ENCODE assay signal across 32 cellular contexts in the genomic region with DNA sequence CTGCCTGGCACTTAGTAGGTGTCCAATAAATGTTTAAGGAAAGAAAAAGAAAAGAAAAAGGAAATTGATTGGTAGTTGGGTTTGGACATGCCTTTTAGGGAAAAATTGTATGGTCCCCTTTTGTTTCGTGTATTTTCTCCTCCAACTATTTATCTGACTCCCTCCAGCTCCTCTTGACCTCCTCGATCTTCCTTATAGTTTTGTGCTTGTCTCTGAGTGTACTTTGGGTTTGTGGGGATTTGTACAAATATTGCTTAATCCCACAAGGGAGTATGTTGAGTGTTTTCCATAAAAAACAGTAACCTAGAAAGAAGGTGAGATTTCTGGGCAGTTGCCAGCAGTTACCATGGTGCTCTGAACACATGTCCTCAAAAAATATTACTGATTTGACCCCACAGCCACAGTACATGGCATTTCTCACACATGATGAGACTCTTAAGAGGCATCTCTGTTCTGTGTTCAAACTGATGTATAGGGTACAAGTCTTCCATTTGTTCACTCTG. TPM values are rescaled to one million over a fixed set of nuclear protein-coding genes. Genes with fewer than 3 reads are reported as not detected.
"Had no signal": no experiment of that assay in that cellular context is flagged by ENCODE, and none has a peak within 500 bp of the region (broad histone marks: within the 10 kb centered on the region; RNA-seq: fewer than 3 reads in every experiment).

No MANE protein-coding gene starts in this region.

- H3K4me3 Mint-ChIP-seq: activated B cell treated with CpG ODN at 0.5 μM for 24 hours; activated CD4-positive, alpha-beta T cell treated with anti-CD3 and anti-CD28 coated beads, Interleukin-2, amount 10 ng/mL, durations not matched to agents 24 days and 14 days; activated CD8-positive, alpha-beta memory T cell treated with anti-CD3 and anti-CD28 coated beads, Interleukin-2, amount 10 ng/mL, durations not matched to agents 7 days and 5 days; activated naive CD8-positive, alpha-beta T cell treated with anti-CD3 and anti-CD28 coated beads, Interleukin-2, amount 50 U/mL, for 24 hours; activated T-cell treated with anti-CD3 and anti-CD28 coated beads, Interleukin-2, amount 50 U/mL, for 4 hours; IgD-negative memory B cell; T-cell had no signal

- H3K27ac ChIP-seq: brain microvascular endothelial cell, SK-N-MC had no signal

- H3K4me1 Mint-ChIP-seq: activated B cell treated with CpG ODN at 0.5 μM for 24 hours; activated CD4-positive, alpha-beta T cell treated with anti-CD3 and anti-CD28 coated beads, Interleukin-2, amount 10 ng/mL, durations not matched to agents 24 days and 14 days; activated CD8-positive, alpha-beta memory T cell treated with anti-CD3 and anti-CD28 coated beads, Interleukin-2, amount 10 ng/mL, durations not matched to agents 7 days and 5 days; activated naive CD8-positive, alpha-beta T cell treated with anti-CD3 and anti-CD28 coated beads, Interleukin-2, amount 50 U/mL, for 24 hours; T-cell had no signal

- H3K27me3 ChIP-seq: brain microvascular endothelial cell, MG63 had no signal

- H3K9me3 ChIP-seq: MG63 had no signal

- H3K9me3 Mint-ChIP-seq: activated B cell treated with CpG ODN at 0.5 μM for 24 hours; activated naive CD8-positive, alpha-beta T cell treated with anti-CD3 and anti-CD28 coated beads, Interleukin-2, amount 50 U/mL, for 24 hours had no signal

- H3K4me3 ChIP-seq: MG63, SK-N-MC had no signal

- DNase-seq: activated B cell treated with CpG ODN at 0.5 μM for 24 hours; activated CD4-positive, alpha-beta T cell treated with anti-CD3 and anti-CD28 coated beads for 1 hour; activated CD4-positive, alpha-beta T cell treated with anti-CD3 and anti-CD28 coated beads, Interleukin-2, amount 10 ng/mL, durations not matched to agents 24 days and 14 days; activated CD4-positive, alpha-beta T cell treated with anti-CD3 and anti-CD28 coated beads, Interleukin-2, amount 50 U/mL, for 48 hours; activated CD8-positive, alpha-beta memory T cell treated with anti-CD3 and anti-CD28 coated beads, Interleukin-2, amount 10 ng/mL, durations not matched to agents 7 days and 5 days; activated effector memory CD4-positive, alpha-beta T cell treated with anti-CD3 and anti-CD28 coated beads, Interleukin-2, amount 50 U/mL, for 16 hours; activated naive CD4-positive, alpha-beta T cell treated with Interleukin-2 at 50 U/mL for 16 hours; activated naive CD8-positive, alpha-beta T cell treated with anti-CD3 and anti-CD28 coated beads, Interleukin-2, amount 50 U/mL, for 24 hours; activated T-cell treated with anti-CD3 and anti-CD28 coated beads, Interleukin-2, amount 50 U/mL, for 4 hours; amygdala; brain microvascular endothelial cell; KG1; MG63; MV-4-11; NCI-H1092 treated with DMSO at 0.1 percent for 48 hours; NCI-H1417 treated with DMSO at 0.1 percent for 48 hours; NCI-H1694 treated with DMSO at 0.1 percent for 48 hours; NCI-H2081; NCI-H2171 treated with DMSO at 0.1 percent for 48 hours; NCI-H345; NCI-H510A; NCI-H526 treated with DMSO at 0.1 percent for 48 hours; SIG-M5; T-cell; T-helper 2 cell; T1000 had no signal

- H3K36me3 ChIP-seq: brain microvascular endothelial cell, MG63 had no signal

- H3K27ac Mint-ChIP-seq: activated B cell treated with CpG ODN at 0.5 μM for 24 hours; activated CD4-positive, alpha-beta T cell treated with anti-CD3 and anti-CD28 coated beads, Interleukin-2, amount 10 ng/mL, durations not matched to agents 24 days and 14 days; activated CD8-positive, alpha-beta memory T cell treated with anti-CD3 and anti-CD28 coated beads, Interleukin-2, amount 10 ng/mL, durations not matched to agents 7 days and 5 days; activated naive CD8-positive, alpha-beta T cell treated with anti-CD3 and anti-CD28 coated beads, Interleukin-2, amount 50 U/mL, for 24 hours; T-cell had no signal

- H3K36me3 Mint-ChIP-seq: activated CD8-positive, alpha-beta memory T cell treated with anti-CD3 and anti-CD28 coated beads, Interleukin-2, amount 10 ng/mL, durations not matched to agents 7 days and 5 days; activated naive CD4-positive, alpha-beta T cell treated with anti-CD3 and anti-CD28 coated beads, Interleukin-2, amount 50 U/mL, for 72 hours; T-cell had no signal

- ATAC-seq: activated CD8-positive, alpha-beta memory T cell treated with anti-CD3 and anti-CD28 coated beads, Interleukin-2, amount 10 ng/mL, durations not matched to agents 7 days and 5 days; activated naive CD4-positive, alpha-beta T cell treated with anti-CD3 and anti-CD28 coated beads, Interleukin-2, amount 50 U/mL, for 72 hours; activated naive CD8-positive, alpha-beta T cell treated with anti-CD3 and anti-CD28 coated beads, Interleukin-2, amount 50 U/mL, for 24 hours; activated T-cell treated with anti-CD3 and anti-CD28 coated beads, Interleukin-2, amount 50 U/mL, for 4 hours; T-cell had no signal

- H3K27me3 Mint-ChIP-seq: activated B cell treated with CpG ODN at 0.5 μM for 24 hours; activated naive CD8-positive, alpha-beta T cell treated with anti-CD3 and anti-CD28 coated beads, Interleukin-2, amount 50 U/mL, for 24 hours; IgD-negative memory B cell had no signal

RNA-seq across cellular contexts. Expression of a gene that starts 15.7 kb away (rescaled TPM):
- total RNA-seq: activated CD4-positive, alpha-beta T cell treated with anti-CD3 and anti-CD28 coated beads, Interleukin-2, amount 10 ng/mL, durations not matched to agents 24 days and 14 days; activated CD8-positive, alpha-beta memory T cell treated with anti-CD3 and anti-CD28 coated beads, Interleukin-2, amount 10 ng/mL, durations not matched to agents 7 days and 5 days; activated naive CD4-positive, alpha-beta T cell treated with anti-CD3 and anti-CD28 coated beads, Interleukin-2, amount 50 U/mL, for 72 hours; activated T-cell treated with anti-CD3 and anti-CD28 coated beads, Interleukin-2, amount 50 U/mL, for 4 hours; cardiac septum; LHCN-M2; RPMI7951 had no signal
